22 cellular contexts compared by ENCODE assay signal in the genomic region with DNA sequence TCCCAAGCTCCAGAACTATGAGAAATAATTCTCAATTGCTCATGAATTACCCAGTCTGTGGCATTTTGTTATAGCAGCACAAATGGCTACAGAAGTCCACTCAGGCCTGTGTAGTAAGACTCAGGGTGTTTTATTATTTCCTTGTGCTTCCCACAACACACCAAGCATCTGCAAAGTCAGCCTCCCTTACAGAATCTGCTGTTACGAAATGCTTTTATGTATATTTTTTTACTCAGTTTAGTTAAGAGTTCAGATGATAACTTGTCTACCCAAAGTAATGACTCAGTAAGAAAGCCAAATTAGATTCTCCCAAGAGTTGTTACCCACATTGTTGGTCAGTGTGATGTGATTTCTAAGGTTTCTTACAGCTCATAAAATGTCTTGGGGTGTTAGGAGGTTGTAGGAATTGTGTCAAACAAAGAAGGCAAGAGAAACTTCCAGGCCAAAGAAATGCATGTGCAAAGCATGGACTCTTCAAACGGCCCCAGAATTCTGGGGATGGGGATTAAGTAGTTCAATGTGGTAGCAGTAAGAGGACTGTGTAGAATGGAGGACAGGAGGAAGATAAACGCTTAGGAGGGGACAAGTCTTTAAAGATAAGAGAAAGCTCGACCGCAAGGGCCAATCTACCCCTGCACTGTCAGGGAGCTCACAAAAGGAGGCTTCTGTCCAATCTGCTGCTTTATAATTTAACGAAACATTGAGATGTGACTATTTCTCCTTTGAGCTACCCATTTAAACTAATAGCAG. TPM values are rescaled to one million over a fixed set of nuclear protein-coding genes. Genes with fewer than 3 reads are reported as not detected.
A peak's percentile ranks its signal among the peaks of the same experiment; 100 is the strongest.
DNase-seq lines count a peak whose midpoint lies in the region; ATAC-seq and TF ChIP-seq lines count a peak whose summit lies in the region.
"Had no signal": no experiment of that assay in that cellular context is flagged by ENCODE, and none has a peak within 500 bp of the region (broad histone marks: within the 10 kb centered on the region; RNA-seq: fewer than 3 reads in every experiment).

No MANE protein-coding gene starts in this region.

- TF ChIP-seq CTCF in AG09309 (IDR thresholded peaks at IDR 0.05; ENCODE audit: control insufficient read depth, insufficient read depth, low read depth, low read length, missing control alignments): no peak
- no peak for TF ChIP-seq CTCF in brain microvascular endothelial cell (IDR thresholded peaks at IDR 0.05; ENCODE audit: low read depth, low read length, missing control alignments)
- TF ChIP-seq CTCF in hepatocyte (IDR thresholded peaks at IDR 0.05; ENCODE audit: poor library complexity): no peak
- no peak for TF ChIP-seq CTCF in dorsolateral prefrontal cortex (IDR thresholded peaks at IDR 0.05 in 54 of 56, conservative IDR thresholded peaks at IDR 0.05 in 2 of 56; ENCODE audit: low read depth in 1 of 56, partially characterized antibody in 56 of 56)
- no peak for TF ChIP-seq CTCF in uterus (IDR thresholded peaks at IDR 0.05)

- H3K4me2 ChIP-seq in hepatocyte: no peak overlapping the region

- H3K36me3 ChIP-seq in brain microvascular endothelial cell (replicated peaks) (no peaks in the 10 kb centered on the region), hepatocyte (replicated peaks; ENCODE audit: insufficient read depth, low read depth) (no peaks in the 10 kb centered on the region), uterus (no peaks in the 10 kb centered on the region)
- H3K36me3 ChIP-seq: left ventricle myocardium inferior, transverse colon had no signal

- H3K9me3 ChIP-seq in hepatocyte (ENCODE audit: low read depth) (no peaks in the 10 kb centered on the region), uterus (no peaks in the 10 kb centered on the region)
- H3K9me3 ChIP-seq: transverse colon had no signal

- no peak overlapping the region for H3K4me3 ChIP-seq in AG09309 (ENCODE audit: control insufficient read depth, low read depth, low read length)
- no peak overlapping the region for H3K4me3 ChIP-seq in brain microvascular endothelial cell (ENCODE audit: low read depth, low read length)
- no peak overlapping the region for H3K4me3 ChIP-seq in hepatocyte
- no peak overlapping the region for H3K4me3 ChIP-seq in dorsolateral prefrontal cortex
- no peak overlapping the region for H3K4me3 ChIP-seq in uterus
- H3K4me3 ChIP-seq: left ventricle myocardium inferior, transverse colon had no signal

- H3K27me3 ChIP-seq in brain microvascular endothelial cell (replicated peaks): no peaks in the 10 kb centered on the region
- H3K27me3 ChIP-seq in hepatocyte: no peaks in the 10 kb centered on the region
- no peaks in the 10 kb centered on the region for H3K27me3 ChIP-seq in dorsolateral prefrontal cortex
- H3K27me3 ChIP-seq in uterus: no peaks in the 10 kb centered on the region
- H3K27me3 ChIP-seq: transverse colon had no signal

- DNase-seq in AG09309 (ENCODE audit: low read depth): peak; percentile 66
- DNase-seq in NCI-H226: peak; percentile 32
- DNase-seq in brain microvascular endothelial cell: peak; percentile 15
- no peak for DNase-seq in hepatocyte (ENCODE audit: low spot score)
- DNase-seq in dorsolateral prefrontal cortex: no peak
- DNase-seq in NOMO-1 (lab: John Stamatoyannopoulos, UW; ENCODE audit: unreplicated experiment in 2 of 2): no peak
- DNase-seq in uterus: no peak
- DNase-seq: CD8-positive, alpha-beta memory T cell; cerebellar nuclear complex; DMS79 treated with DMSO at 0.1 percent for 48 hours; left ventricle myocardium inferior; MM.1S; NCI-H187 treated with DMSO at 0.1 percent for 48 hours; NCI-H446; SHP77 treated with DMSO at 0.1 percent for 48 hours; stimulated activated CD4-positive, alpha-beta T cell treated with anti-CD3 and anti-CD28 coated beads, Interleukin-15, amount 100 ng/mL, for 24 hours; T-helper 2 cell; transverse colon had no signal

- no peaks in the 10 kb centered on the region for H3K79me2 ChIP-seq in hepatocyte

- WGBS in hepatocyte (ENCODE audit: low lambda C conversion rate, missing lambda C conversion rate): 79% methylated on average over 6 of the region's 6 CpGs

- no peak for TF ChIP-seq POLR2A in uterus (IDR thresholded peaks at IDR 0.05)

- H3K27ac ChIP-seq in brain microvascular endothelial cell (no peak overlapping the region), hepatocyte (peak overlapping the region; percentile 7), dorsolateral prefrontal cortex (no peak overlapping the region), uterus (no peak overlapping the region)
- H3K27ac ChIP-seq: left ventricle myocardium inferior, transverse colon had no signal

- no peaks in the 10 kb centered on the region for H3K4me1 ChIP-seq in hepatocyte (ENCODE audit: insufficient read depth)
- H3K4me1 ChIP-seq in uterus: no peaks in the 10 kb centered on the region
- H3K4me1 ChIP-seq: left ventricle myocardium inferior, transverse colon had no signal

- ATAC-seq in GM19023 (IDR thresholded peaks at IDR 0.05; ENCODE audit: unreplicated experiment): no peak
- ATAC-seq: activated CD4-positive, CD25-positive, alpha-beta regulatory T cell treated with anti-CD3 and anti-CD28 coated beads, Interleukin-2, amount 50 U/mL, for 24 hours; HepG2; stimulated activated memory B cell treated with anti-CD40 and anti-IgM and Interleukin-4, amounts not matched to agents 10 μg/mL and 1 μg/mL and 100 μg/mL, for 72 hours had no signal

- no peaks in the 10 kb centered on the region for H4K20me1 ChIP-seq in hepatocyte (ENCODE audit: insufficient read depth, poor library complexity, severe bottlenecking)

- H3K9me2 ChIP-seq in hepatocyte (replicated peaks; ENCODE audit: insufficient read depth): no peaks in the 10 kb centered on the region

- intact Hi-C loops in dorsolateral prefrontal cortex (cut with DNase I): loop anchor here (5.0 to 10.0 kb wide), 2 partner anchors 64 to 467 kb away; no protein-coding TSS in a partner anchor
- intact Hi-C loops in uterus (cut with DNase I; ENCODE audit: low total_unique reads): no loop called here

- in situ Hi-C loops in brain microvascular endothelial cell (cut with HindIII; ENCODE audit: low pct_ligation_motif_present, low sequenced_read_pairs): loop anchor here (25.0 kb wide), 1 partner anchor 469 kb away; no protein-coding TSS in a partner anchor

- H2AFZ ChIP-seq in hepatocyte: no peak overlapping the region

RNA-seq across cellular contexts. Expression of a gene that starts 35.4 kb away (rescaled TPM):
- total RNA-seq in hepatocyte: 43.0 and 49.5 TPM in 2 replicates
- 34.5 and 43.9 TPM in 2 replicates for polyA plus RNA-seq in hepatocyte
- 10 to 100 TPM; 24.9 to 69.1 (median 35.0) TPM for total RNA-seq in dorsolateral prefrontal cortex
- total RNA-seq in uterus: 10 to 100 TPM; 14.7 to 73.3 (median 51.3) TPM

Comparison
In these comparisons a context has a peak if more than half of its experiments do, and no peak if none do; other contexts are left out.
1. DNase-seq: peak in AG09309 (single experiment), NCI-H226 (single experiment) and brain microvascular endothelial cell (single experiment); none in hepatocyte (single experiment), dorsolateral prefrontal cortex (0 of 10), NOMO-1 (0 of 2) and uterus (0 of 2).